24 cellular contexts compared by ENCODE assay signal in the genomic region with DNA sequence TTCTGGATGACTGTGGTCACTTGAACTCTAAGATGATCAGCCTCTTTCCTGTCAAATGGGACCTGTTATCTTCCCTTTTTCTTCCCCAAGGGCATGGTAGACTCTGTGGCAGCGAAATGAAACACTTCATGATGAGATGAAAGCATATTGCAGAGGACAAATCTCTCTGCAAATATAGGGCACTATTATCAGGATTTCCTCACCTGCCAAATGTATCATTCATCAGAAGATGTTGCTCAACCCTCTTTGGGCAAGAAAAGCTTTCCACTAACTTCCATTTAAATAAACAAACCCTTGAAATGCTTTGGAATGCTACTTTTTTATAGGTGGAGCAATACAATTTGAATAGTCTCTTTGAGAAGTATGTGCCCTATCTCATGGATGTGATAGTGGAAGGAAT.
"Had no signal": no experiment of that assay in that cellular context is flagged by ENCODE, and none has a peak within 500 bp of the region (broad histone marks: within the 10 kb centered on the region; RNA-seq: fewer than 3 reads in every experiment).

No MANE protein-coding gene starts in this region.

- H3K9me3 Mint-ChIP-seq: effector memory CD8-positive, alpha-beta T cell; nephron; neural progenitor cell; stimulated activated naive CD8-positive, alpha-beta T cell treated with anti-CD3 and anti-CD28 coated beads, Interleukin-15, amount 100 ng/mL, for 72 hours had no signal

- H3K4me3 Mint-ChIP-seq: effector memory CD8-positive, alpha-beta T cell; naive thymus-derived CD4-positive, alpha-beta T cell; nephron; neural progenitor cell; stimulated activated naive CD8-positive, alpha-beta T cell treated with anti-CD3 and anti-CD28 coated beads, Interleukin-15, amount 100 ng/mL, for 72 hours had no signal

- H3K9ac ChIP-seq: neural progenitor cell had no signal

- H3K9me3 ChIP-seq: gastrocnemius medialis, prostate gland, right atrium auricular region, suprapubic skin, transverse colon, upper lobe of right lung, uterus had no signal

- H3K27ac ChIP-seq: gastrocnemius medialis, neural progenitor cell, prostate gland, right atrium auricular region, suprapubic skin, transverse colon, upper lobe of right lung, uterus had no signal

- H3K4me1 Mint-ChIP-seq: naive thymus-derived CD4-positive, alpha-beta T cell; stimulated activated naive CD8-positive, alpha-beta T cell treated with anti-CD3 and anti-CD28 coated beads, Interleukin-15, amount 100 ng/mL, for 72 hours had no signal

- H2AFZ ChIP-seq: neural progenitor cell had no signal

- H3K36me3 ChIP-seq: gastrocnemius medialis, neural progenitor cell, prostate gland, right atrium auricular region, suprapubic skin, transverse colon, upper lobe of right lung, uterus had no signal

- H3K27ac Mint-ChIP-seq: effector memory CD8-positive, alpha-beta T cell; naive thymus-derived CD4-positive, alpha-beta T cell; nephron; neural progenitor cell; stimulated activated naive CD8-positive, alpha-beta T cell treated with anti-CD3 and anti-CD28 coated beads, Interleukin-15, amount 100 ng/mL, for 72 hours had no signal

- DNase-seq: cortex of kidney; effector memory CD8-positive, alpha-beta T cell; foreskin fibroblast; gastrocnemius medialis; head of caudate nucleus; kidney; mesendoderm; midbrain; naive thymus-derived CD4-positive, alpha-beta T cell; small intestine; stimulated activated CD4-positive, alpha-beta T cell treated with anti-CD3 and anti-CD28 coated beads, Interleukin-12 subunit alpha, Interleukin-12 subunit beta, amount 100 ng/mL, for 4 hours; stimulated activated CD4-positive, alpha-beta T cell treated with anti-CD3 and anti-CD28 coated beads, Interleukin-1b, Interleukin-23, amount 100 ng/mL, for 48 hours; stimulated activated CD4-positive, alpha-beta T cell treated with anti-CD3 and anti-CD28 coated beads, Interleukin-4, amount 100 ng/mL, for 1 hour; stimulated activated CD8-positive, alpha-beta memory T cell treated with anti-CD3 and anti-CD28 coated beads, Interleukin-4, amount 100 ng/mL, for 48 hours; stimulated activated naive CD4-positive, alpha-beta T cell; stimulated activated naive CD8-positive, alpha-beta T cell treated with anti-CD3 and anti-CD28 coated beads, Interleukin-15, amount 100 ng/mL, for 72 hours; transverse colon; upper lobe of right lung; uterus had no signal

- H3K36me3 Mint-ChIP-seq: naive thymus-derived CD4-positive, alpha-beta T cell; neural progenitor cell had no signal

- H3K4me3 ChIP-seq: gastrocnemius medialis, neural progenitor cell, prostate gland, right atrium auricular region, suprapubic skin, transverse colon, upper lobe of right lung, uterus had no signal

- H3K4me1 ChIP-seq: gastrocnemius medialis, neural progenitor cell, prostate gland, right atrium auricular region, suprapubic skin, transverse colon, upper lobe of right lung, uterus had no signal

- H3K4me2 ChIP-seq: neural progenitor cell had no signal

- H3K27me3 ChIP-seq: right atrium auricular region, transverse colon, upper lobe of right lung, uterus had no signal
